Comparison of ENCODE assay signal across 14 cellular contexts in genomic region chr2:155026646-155027045, GRCh38.
A peak's percentile ranks its signal among the peaks of the same experiment; 100 is the strongest.
DNase-seq lines count a peak whose midpoint lies in the region; ATAC-seq lines count a peak whose summit lies in the region.
"Had no signal": no experiment of that assay in that cellular context is flagged by ENCODE, and none has a peak within 500 bp of the region (broad histone marks: within the 10 kb centered on the region; RNA-seq: fewer than 3 reads in every experiment).

No MANE protein-coding gene starts in this region.

- no peak overlapping the region for H3K27ac Mint-ChIP-seq in activated CD8-positive, alpha-beta memory T cell treated with anti-CD3 and anti-CD28 coated beads, Interleukin-2, amount 10 ng/mL, durations not matched to agents 7 days and 5 days
- H3K27ac Mint-ChIP-seq: CD4-positive, alpha-beta memory T cell; HFFc6; IgD-negative memory B cell had no signal

- peak; percentile 79 for DNase-seq in DMS 273 (lab: John Stamatoyannopoulos, UW; ENCODE audit: unreplicated experiment)
- peak; percentile 59 for DNase-seq in NCI-H1694 (lab: John Stamatoyannopoulos, UW)
- peak; percentile 94 for DNase-seq in cerebellar cortex (ENCODE audit: low spot score)
- DNase-seq in medulla oblongata (ENCODE audit: extremely low spot score): peak; percentile 38
- no peak for DNase-seq in activated CD8-positive, alpha-beta memory T cell treated with anti-CD3 and anti-CD28 coated beads, Interleukin-2, amount 10 ng/mL, durations not matched to agents 7 days and 5 days
- no peak for DNase-seq in stimulated activated CD4-positive, alpha-beta T cell treated with anti-CD3 and anti-CD28 coated beads, Interleukin-12 subunit alpha, Interleukin-12 subunit beta, amount 100 ng/mL, for 4 hours
- DNase-seq: BE2C; CD4-positive, alpha-beta memory T cell; DND-41; GF-D8; HCEC 1CT; HFFc6 had no signal

- no peak overlapping the region for H3K4me3 Mint-ChIP-seq in activated CD8-positive, alpha-beta memory T cell treated with anti-CD3 and anti-CD28 coated beads, Interleukin-2, amount 10 ng/mL, durations not matched to agents 7 days and 5 days
- H3K4me3 Mint-ChIP-seq: CD4-positive, alpha-beta memory T cell; HFFc6; IgD-negative memory B cell had no signal

- ATAC-seq in activated CD8-positive, alpha-beta memory T cell treated with anti-CD3 and anti-CD28 coated beads, Interleukin-2, amount 10 ng/mL, durations not matched to agents 7 days and 5 days: no peak
- no peak for ATAC-seq in GM18519 (IDR thresholded peaks at IDR 0.05; ENCODE audit: low FRiP score, unreplicated experiment)

- H3K9me3 Mint-ChIP-seq in activated CD8-positive, alpha-beta memory T cell treated with anti-CD3 and anti-CD28 coated beads, Interleukin-2, amount 10 ng/mL, durations not matched to agents 7 days and 5 days (ENCODE audit: low read depth): peaks cover 11% of the 10 kb centered on the region
- H3K9me3 Mint-ChIP-seq: IgD-negative memory B cell had no signal

- no peaks in the 10 kb centered on the region for H3K36me3 Mint-ChIP-seq in activated CD8-positive, alpha-beta memory T cell treated with anti-CD3 and anti-CD28 coated beads, Interleukin-2, amount 10 ng/mL, durations not matched to agents 7 days and 5 days
- H3K36me3 Mint-ChIP-seq: CD4-positive, alpha-beta memory T cell; IgD-negative memory B cell had no signal

- CTCF ChIA-PET in activated CD8-positive, alpha-beta memory T cell treated with anti-CD3 and anti-CD28 coated beads, Interleukin-2, amount 10 ng/mL, durations not matched to agents 7 days and 5 days (lab: Charles Lee): no interaction called here

- H3K4me1 Mint-ChIP-seq in activated CD8-positive, alpha-beta memory T cell treated with anti-CD3 and anti-CD28 coated beads, Interleukin-2, amount 10 ng/mL, durations not matched to agents 7 days and 5 days: no peaks in the 10 kb centered on the region
- H3K4me1 Mint-ChIP-seq: CD4-positive, alpha-beta memory T cell; IgD-negative memory B cell had no signal

- H3K27me3 Mint-ChIP-seq in activated CD8-positive, alpha-beta memory T cell treated with anti-CD3 and anti-CD28 coated beads, Interleukin-2, amount 10 ng/mL, durations not matched to agents 7 days and 5 days: no peaks in the 10 kb centered on the region
- H3K27me3 Mint-ChIP-seq: CD4-positive, alpha-beta memory T cell; IgD-negative memory B cell had no signal

Comparison
In these comparisons a context has a peak if more than half of its experiments do, and no peak if none do; other contexts are left out.
1. DNase-seq: peak in DMS 273 (single experiment), NCI-H1694 (single experiment), cerebellar cortex (single experiment) and medulla oblongata (single experiment); none in activated CD8-positive, alpha-beta memory T cell treated with anti-CD3 and anti-CD28 coated beads, Interleukin-2, amount 10 ng/mL, durations not matched to agents 7 days and 5 days (single experiment) and stimulated activated CD4-positive, alpha-beta T cell treated with anti-CD3 and anti-CD28 coated beads, Interleukin-12 subunit alpha, Interleukin-12 subunit beta, amount 100 ng/mL, for 4 hours (single experiment).